ENCODE assay signal across 8 cellular contexts in the genomic region with DNA sequence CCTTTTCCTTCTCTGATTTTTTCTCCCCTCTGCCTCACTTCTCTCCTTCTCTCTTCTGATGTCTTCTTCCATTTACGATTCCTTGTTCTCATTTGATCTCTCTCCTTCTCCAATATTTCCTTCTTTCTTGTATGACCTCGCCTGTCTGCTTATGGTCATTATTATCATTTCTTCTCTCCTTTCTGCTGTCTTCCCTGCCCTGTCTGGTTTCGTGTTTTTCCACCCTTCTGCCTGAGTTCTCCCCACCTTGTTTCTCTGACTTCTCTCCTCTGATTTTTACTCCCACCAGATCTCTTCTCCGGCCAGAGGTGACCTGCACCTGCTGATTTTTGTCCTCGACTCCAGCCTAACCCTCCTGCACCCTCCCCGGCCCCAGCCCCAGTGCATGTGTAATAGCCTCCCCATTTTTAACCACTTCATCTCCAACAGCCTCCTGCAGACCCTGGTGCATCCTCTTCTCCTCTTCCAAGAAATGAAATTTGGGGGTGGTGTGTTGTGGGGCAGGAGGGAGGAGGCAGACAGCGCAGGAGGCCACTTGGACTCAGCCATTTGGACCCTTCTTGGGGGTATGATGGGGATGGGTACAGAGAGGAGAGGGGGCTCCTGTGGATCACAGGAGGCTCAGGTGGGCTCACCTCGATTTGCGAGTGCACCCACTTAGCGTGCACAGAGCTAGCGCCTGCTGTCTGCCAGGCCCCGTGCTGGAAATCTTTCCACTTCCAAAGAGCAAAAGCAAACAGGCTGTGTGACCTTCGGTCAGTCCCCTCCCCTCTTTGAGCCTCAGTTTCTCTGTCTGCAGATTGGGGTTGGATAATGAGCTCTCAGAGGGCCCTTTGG. TPM values are rescaled to one million over a fixed set of nuclear protein-coding genes. Genes with fewer than 3 reads are reported as not detected.
DNase-seq lines count a peak whose midpoint lies in the region; ATAC-seq and TF ChIP-seq lines count a peak whose summit lies in the region.

No MANE protein-coding gene starts in this region.

- no peak for TF ChIP-seq EP300 in sigmoid colon (IDR thresholded peaks at IDR 0.05)

- no peaks in the 10 kb centered on the region for H3K27me3 ChIP-seq in left ventricle myocardium inferior (ENCODE audit: low read depth)
- H3K27me3 ChIP-seq in sigmoid colon, result no peaks in the 10 kb centered on the region

- 57 to 69% methylated on average over 13 of the region's 13 CpGs for WGBS in sigmoid colon, 2 donors

- no peak overlapping the region for H3K27ac Mint-ChIP-seq in activated CD4-positive, alpha-beta memory T cell treated with anti-CD3 and anti-CD28 coated beads for 36 hours

- POLR2A ChIA-PET in activated CD4-positive, alpha-beta memory T cell treated with anti-CD3 and anti-CD28 coated beads for 36 hours (lab: Charles Lee), result no interaction called here

- intact Hi-C loops in activated CD4-positive, alpha-beta memory T cell treated with anti-CD3 and anti-CD28 coated beads for 36 hours (cut with micrococcal nuclease), result loop anchor here (2.0 kb wide), 1 partner anchor 22 kb away; no protein-coding TSS in a partner anchor
- intact Hi-C loops in left ventricle myocardium inferior (cut with micrococcal nuclease) (no loop called here), sigmoid colon (cut with DNase I) (no loop called here)

- TF ChIP-seq CTCF in left ventricle myocardium inferior (IDR thresholded peaks at IDR 0.05; ENCODE audit: borderline replicate concordance) (no peak), sigmoid colon (IDR thresholded peaks at IDR 0.05) (no peak)

- peaks cover 98% of the 10 kb centered on the region for H3K4me1 ChIP-seq in left ventricle myocardium inferior
- peaks cover 0 to 96% (median 94%) of the 10 kb centered on the region in 4 donors for H3K4me1 ChIP-seq in sigmoid colon

- H3K4me1 Mint-ChIP-seq in activated CD4-positive, alpha-beta memory T cell treated with anti-CD3 and anti-CD28 coated beads for 36 hours (ENCODE audit: low read depth), result peaks cover 13% of the 10 kb centered on the region

- H3K36me3 ChIP-seq in left ventricle myocardium inferior (peaks cover 39% of the 10 kb centered on the region), sigmoid colon (peaks cover 27 to 39% (median 37%) of the 10 kb centered on the region in 4 donors)

- H3K27me3 Mint-ChIP-seq in activated CD4-positive, alpha-beta memory T cell treated with anti-CD3 and anti-CD28 coated beads for 36 hours, result peaks cover 18% of the 10 kb centered on the region

- no peak for DNase-seq in activated CD4-positive, alpha-beta memory T cell treated with anti-CD3 and anti-CD28 coated beads for 36 hours
- DNase-seq in left ventricle myocardium inferior (no peak), sigmoid colon (peak; percentile 58), H4 (ENCODE audit: low spot score) (no peak), NCI-H748 treated with DMSO at 0.1 percent for 48 hours (lab: John Stamatoyannopoulos, UW) (no peak)
- DNase-seq in stimulated activated CD4-positive, alpha-beta T cell treated with anti-CD3 and anti-CD28 coated beads, Interleukin-4, amount 100 ng/mL, for 1 hour, result no peak

- H3K4me3 ChIP-seq in GM08714 (ENCODE audit: low read length) (peak overlapping the region; percentile 49; the same call in 1 of the 2 replicates), left ventricle myocardium inferior (peak overlapping the region; percentile 72), sigmoid colon (peak overlapping the region; percentile 41 to 67 (median 62))

- no peaks in the 10 kb centered on the region for H3K36me3 Mint-ChIP-seq in activated CD4-positive, alpha-beta memory T cell treated with anti-CD3 and anti-CD28 coated beads for 36 hours

- TF ChIP-seq POLR2A in sigmoid colon (IDR thresholded peaks at IDR 0.05), result no peak

- H3K9me3 Mint-ChIP-seq in activated CD4-positive, alpha-beta memory T cell treated with anti-CD3 and anti-CD28 coated beads for 36 hours, result no peaks in the 10 kb centered on the region

- peak overlapping the region; percentile 98 for H3K27ac ChIP-seq in left ventricle myocardium inferior (replicated peaks)
- peak overlapping the region; percentile 94 to 99 (median 97) for H3K27ac ChIP-seq in sigmoid colon

- H3K4me3 Mint-ChIP-seq in activated CD4-positive, alpha-beta memory T cell treated with anti-CD3 and anti-CD28 coated beads for 36 hours, result peak overlapping the region; percentile 59

- CTCF ChIA-PET in activated CD4-positive, alpha-beta memory T cell treated with anti-CD3 and anti-CD28 coated beads for 36 hours (lab: Charles Lee), result interaction anchor here (0.6 kb wide), 1 partner anchor 730 kb away, joined by 4 read pairs; no protein-coding TSS in a partner anchor

- H3K9me3 ChIP-seq in left ventricle myocardium inferior (replicated peaks) (no peaks in the 10 kb centered on the region), sigmoid colon (no peaks in the 10 kb centered on the region)

- ATAC-seq in GM18858 (IDR thresholded peaks at IDR 0.05; ENCODE audit: unreplicated experiment), result no peak

RNA-seq across cellular contexts. Expression of gene GSN, which starts 32.5 kb away (rescaled TPM):
- total RNA-seq in activated CD4-positive, alpha-beta memory T cell treated with anti-CD3 and anti-CD28 coated beads for 36 hours, result 1 to 10 TPM; 2.6 to 2.9 TPM
- total RNA-seq in left ventricle myocardium inferior (758 TPM), sigmoid colon (1,000 to 10,000 TPM; 1,610 to 2,826 (median 1,919) TPM)
- polyA plus RNA-seq in sigmoid colon, result 100 to 1,000 TPM; 333 to 617 (median 497) TPM
- total RNA-seq in H4 (2014; rRNA removed; shearing (Covaris generic)), result 125 and 137 TPM in 2 replicates

Comparison
In these comparisons a context has a peak if more than half of its experiments do, and no peak if none do; other contexts are left out.
1. RNA of gene GSN, which starts 32.5 kb away (total RNA-seq): 1,610 to 2,826 TPM in sigmoid colon, 758 TPM in left ventricle myocardium inferior (single experiment) and 125 to 137 TPM in H4; 2.6 to 2.9 TPM in activated CD4-positive, alpha-beta memory T cell treated with anti-CD3 and anti-CD28 coated beads for 36 hours; every median in the first group is over 10 times any median in the second.
2. Peak in every context shown above with its lines, with median percentiles within 50 percentile points of each other: H3K4me3 ChIP-seq.